8 cellular contexts compared by ENCODE assay signal in the genomic region with DNA sequence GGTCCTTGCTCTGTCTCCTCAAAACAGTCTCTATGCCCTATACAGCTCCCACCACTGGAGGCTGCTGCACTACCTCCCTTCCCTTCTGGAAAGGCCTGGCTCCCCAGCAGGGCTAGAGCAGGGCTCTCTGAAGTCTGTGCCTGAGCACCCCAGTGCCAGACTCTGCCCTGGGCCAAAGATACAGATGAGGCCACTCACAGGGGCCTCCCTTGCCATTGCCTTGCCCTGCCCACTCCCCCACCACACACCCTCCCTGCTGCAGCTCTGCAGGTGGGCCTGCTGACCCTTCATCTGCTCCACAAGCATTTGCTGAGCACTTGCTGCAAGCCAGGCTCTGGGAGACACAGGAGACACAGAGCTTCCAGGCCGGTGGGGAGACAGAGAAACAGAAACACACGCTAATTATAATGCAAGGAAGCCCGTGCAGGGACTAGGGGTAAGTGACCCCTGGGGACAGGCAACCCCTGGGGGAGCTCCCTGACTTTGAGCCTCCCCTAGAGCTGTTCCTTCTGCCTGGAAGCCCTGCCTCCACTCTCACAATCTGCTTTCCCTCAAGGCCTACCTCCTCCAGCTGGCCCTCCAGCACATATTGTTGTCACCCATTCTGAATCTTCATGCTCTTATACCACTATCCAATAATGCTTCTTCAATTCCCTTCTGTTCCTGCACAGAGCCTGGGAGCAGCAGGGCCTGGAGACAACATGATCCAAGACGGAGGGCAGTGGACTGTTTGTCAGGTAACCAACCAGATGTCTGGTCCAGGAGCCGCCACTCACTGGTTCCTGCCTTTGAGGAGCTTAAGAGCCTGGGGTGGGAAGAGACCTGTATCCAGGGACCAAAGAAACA. TPM values are rescaled to one million over a fixed set of nuclear protein-coding genes. Genes with fewer than 3 reads are reported as not detected.
DNase-seq lines count a peak whose midpoint lies in the region; ATAC-seq, FAIRE-seq and TF ChIP-seq lines count a peak whose summit lies in the region.

No MANE protein-coding gene starts in this region.

- no peaks in the 10 kb centered on the region for H3K9me1 ChIP-seq in endothelial cell of umbilical vein (replicated peaks; ENCODE audit: control insufficient read depth, extremely low read depth, insufficient read depth, low read length)

- TF ChIP-seq POLR2A in endothelial cell of umbilical vein (IDR thresholded peaks at IDR 0.05; ENCODE audit: low read depth, low read length), result no peak

- intact Hi-C loops in PC-3 (cut with micrococcal nuclease), result no loop called here
- intact Hi-C loops in endothelial cell of umbilical vein (cut with micrococcal nuclease), result no loop called here

- no TSS peak for BruUV-seq in PC-3 (replicated peaks; lab: Mats Ljungman, UMichigan)
- BruUV-seq in endothelial cell of umbilical vein (replicated peaks; lab: Mats Ljungman, UMichigan), result no TSS peak

- DNase-seq in PC-3, result no peak
- DNase-seq in endothelial cell of umbilical vein (ENCODE audit: low read depth, low spot score), result no peak
- no peak for DNase-seq in T1000 (lab: John Stamatoyannopoulos, UW)
- no peak for DNase-seq in AG08396 (ENCODE audit: low spot score)

- ATAC-seq in PC-3 (no peak), HG02759 (IDR thresholded peaks at IDR 0.05; ENCODE audit: unreplicated experiment) (no peak), HG03135 (IDR thresholded peaks at IDR 0.05; ENCODE audit: unreplicated experiment) (no peak)

- H2AFZ ChIP-seq in PC-3 (ENCODE audit: low read length) (no peak overlapping the region), endothelial cell of umbilical vein (ENCODE audit: low read depth, low read length) (no peak overlapping the region), parathyroid adenoma (no peak overlapping the region)

- CTCF ChIA-PET in PC-3 (lab: Charles Lee), result interaction anchor here (1.0 kb wide), 1 partner anchor 12 kb away, joined by 4 read pairs; no protein-coding TSS in a partner anchor
- CTCF ChIA-PET in endothelial cell of umbilical vein (lab: Charles Lee), result interaction anchor here (0.7 to 8.9 kb wide), 3 partner anchors 12 to 81 kb away, joined by 3 to 91 read pairs (median 91); a partner anchor contains a TSS

- no peak for FAIRE-seq in endothelial cell of umbilical vein (lab: Jason Lieb, UNC)

- H3K27ac ChIP-seq in DOHH2 (ENCODE audit: low read depth, low read length), result peak overlapping the region; percentile 91
- peak overlapping the region; percentile 76; the same call in 1 of the 2 replicates for H3K27ac ChIP-seq in PC-3 (ENCODE audit: low read length)
- H3K27ac ChIP-seq in endothelial cell of umbilical vein (ENCODE audit: insufficient read depth, low read depth, low read length), result peak overlapping the region; percentile 96
- H3K27ac ChIP-seq in parathyroid adenoma, result peak overlapping the region; percentile 9

- H3K9ac ChIP-seq in PC-3 (ENCODE audit: low read length) (no peak overlapping the region), endothelial cell of umbilical vein (replicated peaks; ENCODE audit: extremely low read depth, insufficient read depth, low read length) (no peak overlapping the region), parathyroid adenoma (no peak overlapping the region)

- dilution Hi-C loops in endothelial cell of umbilical vein (cut with MboI; ENCODE audit: extremely low pct_ligation_motif_present, low sequenced_read_pairs), result no loop called here

- TF ChIP-seq CTCF in DOHH2 (IDR thresholded peaks at IDR 0.05; ENCODE audit: low read depth, low read length, poor library complexity, severe bottlenecking) (peak; percentile 36), PC-3 (conservative IDR thresholded peaks at IDR 0.05; ENCODE audit: low read depth, low read length) (0 out of 2 replicates have a peak, but pooled peaks have one; percentile 11), endothelial cell of umbilical vein (IDR thresholded peaks at IDR 0.05; ENCODE audit: extremely low read depth in 1 of 2, insufficient read depth in 1 of 2, low read depth in 1 of 2, low read length in 2 of 2) (peak in 1 of 2 donors; percentile 23), parathyroid adenoma (IDR thresholded peaks at IDR 0.05) (no peak)

- no peaks in the 10 kb centered on the region for H3K9me2 ChIP-seq in DOHH2 (replicated peaks; ENCODE audit: control insufficient read depth, low read length)
- no peaks in the 10 kb centered on the region for H3K9me2 ChIP-seq in PC-3 (replicated peaks; ENCODE audit: low read length)

- H3F3A ChIP-seq in DOHH2 (ENCODE audit: control insufficient read depth, insufficient read depth), result peaks cover 48% of the 10 kb centered on the region
- H3F3A ChIP-seq in PC-3 (ENCODE audit: low read length, unreplicated experiment), result peaks cover 4% of the 10 kb centered on the region

- H3K27me3 ChIP-seq in DOHH2 (ENCODE audit: control insufficient read depth, low read length) (no peaks in the 10 kb centered on the region), PC-3 (ENCODE audit: low read length) (no peaks in the 10 kb centered on the region), endothelial cell of umbilical vein (ENCODE audit: control insufficient read depth in 2 of 2, insufficient read depth in 2 of 2, low read length in 2 of 2) (no peaks in the 10 kb centered on the region), parathyroid adenoma (ENCODE audit: control insufficient read depth, insufficient read depth, low read length) (no peaks in the 10 kb centered on the region)

- H3K36me3 ChIP-seq in DOHH2 (ENCODE audit: control insufficient read depth, low read length) (peaks cover 79% of the 10 kb centered on the region), PC-3 (ENCODE audit: low read depth, low read length) (no peaks in the 10 kb centered on the region; the same call in 1 of the 2 replicates), endothelial cell of umbilical vein (ENCODE audit: control insufficient read depth in 2 of 2, extremely low read depth in 1 of 2, insufficient read depth in 2 of 2, low read length in 2 of 2) (no peaks in the 10 kb centered on the region), parathyroid adenoma (ENCODE audit: control insufficient read depth, insufficient read depth, low read length) (no peaks in the 10 kb centered on the region)

- H4K20me1 ChIP-seq in DOHH2 (ENCODE audit: control insufficient read depth, insufficient read depth, low read depth, low read length), result peaks cover 59% of the 10 kb centered on the region
- peaks cover 63% of the 10 kb centered on the region for H4K20me1 ChIP-seq in PC-3 (ENCODE audit: low read length)
- H4K20me1 ChIP-seq in endothelial cell of umbilical vein (replicated peaks; ENCODE audit: control insufficient read depth, extremely low read depth, insufficient read depth, low read length), result no peaks in the 10 kb centered on the region

- peak overlapping the region; percentile 74 for H3K4me3 ChIP-seq in DOHH2 (ENCODE audit: low read length)
- no peak overlapping the region for H3K4me3 ChIP-seq in PC-3 (ENCODE audit: low read length)
- no peak overlapping the region for H3K4me3 ChIP-seq in endothelial cell of umbilical vein (replicated peaks in 1 of 3; ENCODE audit: insufficient read depth in 1 of 3, low read depth in 1 of 3, low read length in 3 of 3)
- no peak overlapping the region for H3K4me3 ChIP-seq in parathyroid adenoma (ENCODE audit: low read depth, low read length)

- H3K79me2 ChIP-seq in DOHH2 (ENCODE audit: control insufficient read depth, low read length), result peaks cover 100% of the 10 kb centered on the region
- peaks cover 100% of the 10 kb centered on the region for H3K79me2 ChIP-seq in PC-3 (ENCODE audit: low read length)
- H3K79me2 ChIP-seq in endothelial cell of umbilical vein (ENCODE audit: control insufficient read depth, insufficient read depth, low read length), result peaks cover 99% of the 10 kb centered on the region
- H3K79me2 ChIP-seq in parathyroid adenoma, result peaks cover 90% of the 10 kb centered on the region

- POLR2A ChIA-PET in PC-3 (lab: Charles Lee; ENCODE audit: unreplicated experiment) (no interaction called here), endothelial cell of umbilical vein (lab: Charles Lee) (interaction anchor here (0.5 to 0.6 kb wide), 3 partner anchors 13 to 84 kb away, joined by 3 to 6 read pairs (median 5); a partner anchor contains a TSS)

- H3K9me3 ChIP-seq in DOHH2 (ENCODE audit: control insufficient read depth, insufficient read depth, low read length), result no peaks in the 10 kb centered on the region
- no peaks in the 10 kb centered on the region for H3K9me3 ChIP-seq in PC-3 (ENCODE audit: low read length)
- H3K9me3 ChIP-seq in endothelial cell of umbilical vein (replicated peaks; ENCODE audit: control insufficient read depth, insufficient read depth, low read length), result no peaks in the 10 kb centered on the region
- no peaks in the 10 kb centered on the region for H3K9me3 ChIP-seq in parathyroid adenoma (ENCODE audit: control insufficient read depth, low read length)

- H3K4me1 ChIP-seq in DOHH2 (ENCODE audit: control insufficient read depth, low read length), result peaks cover 99% of the 10 kb centered on the region
- H3K4me1 ChIP-seq in PC-3 (ENCODE audit: insufficient read depth, low read length), result peaks cover 69% of the 10 kb centered on the region
- H3K4me1 ChIP-seq in endothelial cell of umbilical vein (ENCODE audit: control insufficient read depth, extremely low read depth, insufficient read depth, low read length), result peaks cover 78% of the 10 kb centered on the region
- peaks cover 79% of the 10 kb centered on the region for H3K4me1 ChIP-seq in parathyroid adenoma

- H3K4me2 ChIP-seq in DOHH2 (ENCODE audit: low read length) (peak overlapping the region; percentile 93), PC-3 (ENCODE audit: low read length) (no peak overlapping the region), endothelial cell of umbilical vein (ENCODE audit: insufficient read depth, low read length) (no peak overlapping the region), parathyroid adenoma (ENCODE audit: low read length) (no peak overlapping the region)

TF ChIP-seq in endothelial cell of umbilical vein, 7 proteins besides CTCF, POLR2A, EP300 and RAD21 (continues in another document):
- TF ChIP-seq, protein P1, sequence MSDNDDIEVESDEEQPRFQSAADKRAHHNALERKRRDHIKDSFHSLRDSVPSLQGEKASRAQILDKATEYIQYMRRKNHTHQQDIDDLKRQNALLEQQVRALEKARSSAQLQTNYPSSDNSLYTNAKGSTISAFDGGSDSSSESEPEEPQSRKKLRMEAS (IDR thresholded peaks at IDR 0.05; ENCODE audit: insufficient read depth, insufficient read length), result no peak
- TF ChIP-seq POLR2AphosphoS5 (IDR thresholded peaks at IDR 0.05; ENCODE audit: insufficient read depth, low read depth, low read length) (peak; percentile 11), EZH2 (IDR thresholded peaks at IDR 0.05; ENCODE audit: borderline replicate concordance, low read depth, low read length, severe bottlenecking) (no peak)

RNA-seq across cellular contexts. Expression of a gene that starts 32.6 kb away (rescaled TPM):
- total RNA-seq in PC-3 (2014; rRNA removed) (30.8 and 36.7 TPM in 2 replicates), endothelial cell of umbilical vein (82.4 and 82.6 TPM in 2 replicates)
- polyA plus RNA-seq in endothelial cell of umbilical vein, result 25.8 and 29.8 TPM in 2 replicates
- 33.5 and 34.9 TPM in 2 replicates for polyA plus RNA-seq in endothelial cell of umbilical vein (2011; cell fraction: cytosol; rRNA removed)
- 21.7 and 25.2 TPM in 2 replicates for polyA plus RNA-seq in endothelial cell of umbilical vein (2011; cell fraction: nucleus; rRNA removed)
- 48.9 and 63.0 TPM in 2 replicates for polyA plus RNA-seq in endothelial cell of umbilical vein (2012)
- polyA minus RNA-seq in endothelial cell of umbilical vein, result 27.9 and 28.4 TPM in 2 replicates
- 12.2 TPM for polyA minus RNA-seq in endothelial cell of umbilical vein (2011; cell fraction: cytosol; rRNA and poly(A)+ RNA removed)
- polyA minus RNA-seq in endothelial cell of umbilical vein (2011; cell fraction: nucleus; rRNA and poly(A)+ RNA removed), result 9.1 and 12.8 TPM in 2 replicates

Comparison
In these comparisons a context has a peak if more than half of its experiments do, and no peak if none do; other contexts are left out.
1. H3K27ac ChIP-seq: peak in every context shown above with its lines; median percentile 96 in endothelial cell of umbilical vein; 91 in DOHH2; 76 in PC-3; 9 in parathyroid adenoma.